Comparison of ENCODE assay signal across 9 cellular contexts in the genomic region with DNA sequence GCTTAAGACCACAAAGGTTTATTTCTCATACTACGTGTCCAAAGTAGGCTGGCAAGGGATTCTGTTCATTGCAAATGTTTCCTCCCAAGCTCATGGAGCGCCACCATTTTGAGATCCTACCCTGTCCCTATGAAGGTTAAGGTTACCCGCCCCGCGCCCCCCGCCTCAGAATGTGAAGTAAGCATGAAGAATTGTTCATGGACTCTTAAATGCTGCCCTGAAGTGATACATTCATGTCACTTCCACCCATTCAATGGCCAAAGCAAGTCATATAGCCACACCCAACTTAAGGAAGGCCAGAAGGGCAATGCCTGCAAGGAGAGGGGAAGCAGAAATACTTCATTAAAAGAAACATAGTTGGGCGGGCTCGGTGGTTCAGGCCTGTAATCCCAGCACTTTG. TPM values are rescaled to one million over a fixed set of nuclear protein-coding genes. Genes with fewer than 3 reads are reported as not detected.
DNase-seq lines count a peak whose midpoint lies in the region; ATAC-seq and TF ChIP-seq lines count a peak whose summit lies in the region.
"Had no signal": no experiment of that assay in that cellular context is flagged by ENCODE, and none has a peak within 500 bp of the region (broad histone marks: within the 10 kb centered on the region; RNA-seq: fewer than 3 reads in every experiment).

No MANE protein-coding gene starts in this region.

- POLR2A ChIA-PET in A673 (lab: Charles Lee; ENCODE audit: low non-redundant PET), result no interaction called here

- peaks cover 25 to 31% of the 10 kb centered on the region in 2 donors for H3K4me1 Mint-ChIP-seq in natural killer cell

- H3K4me3 Mint-ChIP-seq in natural killer cell, result no peak overlapping the region

- H3K27ac ChIP-seq in A673 (ENCODE audit: low read depth, low read length, poor library complexity, severe bottlenecking), result peak overlapping the region; percentile 100
- H3K27ac ChIP-seq in KMS-11, result peak overlapping the region; percentile 99; the same call in 1 of the 2 replicates
- H3K27ac ChIP-seq in caudate nucleus (ENCODE audit: low read depth, low read length), result peak overlapping the region; percentile 99

- no peaks in the 10 kb centered on the region for H3K36me3 ChIP-seq in A673 (ENCODE audit: insufficient read depth, low read length, poor library complexity, severe bottlenecking)
- H3K36me3 ChIP-seq in KMS-11 (ENCODE audit: insufficient read depth), result no peaks in the 10 kb centered on the region

- H3K9me3 ChIP-seq in A673 (ENCODE audit: low read depth, low read length, poor library complexity, severe bottlenecking), result no peaks in the 10 kb centered on the region

- DNase-seq in A673 (ENCODE audit: low spot score) (no peak), caudate nucleus (lab: John Stamatoyannopoulos, UW) (no peak), natural killer cell (no peak), GF-D8 (lab: John Stamatoyannopoulos, UW) (no peak), HK-2 (ENCODE audit: unreplicated experiment) (no peak), NCI-H1436 (lab: John Stamatoyannopoulos, UW) (no peak), GM03348 (ENCODE audit: low spot score) (no peak)

- CTCF ChIA-PET in A673 (lab: Charles Lee), result interaction anchor here (0.6 to 3.9 kb wide), 9 partner anchors 10 to 489 kb away, joined by 3 to 55 read pairs (median 12); a partner anchor contains a TSS

- peaks cover 26% of the 10 kb centered on the region for H3K4me1 ChIP-seq in A673 (ENCODE audit: insufficient read depth, low read length, poor library complexity, severe bottlenecking)
- peaks cover 66% of the 10 kb centered on the region for H3K4me1 ChIP-seq in KMS-11 (ENCODE audit: low read depth, poor library complexity, severe bottlenecking)

- no peaks in the 10 kb centered on the region for H3K27me3 ChIP-seq in A673 (replicated peaks; ENCODE audit: insufficient read depth, low read depth, low read length, poor library complexity)
- no peaks in the 10 kb centered on the region for H3K27me3 ChIP-seq in KMS-11 (ENCODE audit: insufficient read depth, low read depth)

- BruUV-seq in A673 (replicated peaks; lab: Mats Ljungman, UMichigan), result no TSS peak

- intact Hi-C loops in A673 (cut with micrococcal nuclease; ENCODE audit: unreplicated experiment) (loop anchor here (5.0 kb wide), 1 partner anchor 248 kb away; no protein-coding TSS in a partner anchor), natural killer cell (cut with micrococcal nuclease) (no loop called here)

- peak overlapping the region; percentile 52; the same call in 1 of the 2 replicates for H3K4me2 ChIP-seq in KMS-11

- no peaks in the 10 kb centered on the region for H4K20me1 ChIP-seq in KMS-11 (ENCODE audit: insufficient read depth)

- H3K36me3 Mint-ChIP-seq in natural killer cell, result no peaks in the 10 kb centered on the region

- no peak for TF ChIP-seq CTCF in A673 (conservative IDR thresholded peaks at IDR 0.05; ENCODE audit: low read depth, low read length)
- TF ChIP-seq CTCF in KMS-11 (conservative IDR thresholded peaks at IDR 0.05; ENCODE audit: low read depth, low read length), result no peak
- TF ChIP-seq CTCF in natural killer cell (IDR thresholded peaks at IDR 0.05), result no peak

- H3K9me3 Mint-ChIP-seq in natural killer cell, result no peaks in the 10 kb centered on the region

- peaks cover 0 to 6% of the 10 kb centered on the region in 2 donors for H3K27me3 Mint-ChIP-seq in natural killer cell (ENCODE audit: low read depth in 2 of 2)

- ATAC-seq in natural killer cell, result no peak

- peak overlapping the region; percentile 91 to 95 for H3K27ac Mint-ChIP-seq in natural killer cell

- no peak overlapping the region for H3K9ac ChIP-seq in KMS-11

- no peaks in the 10 kb centered on the region for H3K79me2 ChIP-seq in KMS-11 (ENCODE audit: insufficient read depth, low read depth)

- no peak overlapping the region for H2AFZ ChIP-seq in KMS-11 (ENCODE audit: low read depth)

- peak overlapping the region; percentile 92 for H3K4me3 ChIP-seq in A673 (ENCODE audit: low read depth, low read length, poor library complexity, severe bottlenecking)
- H3K4me3 ChIP-seq in KMS-11 (IDR thresholded peaks at IDR 0.05; ENCODE audit: insufficient read depth, low read depth, low read length), result no peak overlapping the region

RNA-seq across cellular contexts. Expression of a gene that starts 4.2 kb away (rescaled TPM):
- total RNA-seq in A673 (2021), result 0.48 and 0.49 TPM in 2 replicates
- total RNA-seq in natural killer cell, result under 1 TPM in 1 of 3 donors, not detected in 2; 0.40 TPM

RNA-seq across cellular contexts. Expression of a gene that starts 6.6 kb away (rescaled TPM):
- total RNA-seq in A673 (2021), result 78.0 and 84.6 TPM in 2 replicates
- 1 to 10 TPM; 5.6 to 8.4 (median 7.7) TPM for total RNA-seq in natural killer cell

RNA-seq across cellular contexts. Expression of a gene that starts 35.0 kb away (rescaled TPM):
- 89.6 and 94.1 TPM in 2 replicates for total RNA-seq in A673 (2021)
- total RNA-seq in natural killer cell, result 1 to 10 TPM; 4.4 to 6.9 (median 6.0) TPM

RNA-seq across cellular contexts. Expression of a gene that starts 47.5 kb away (rescaled TPM):
- total RNA-seq in A673 (2021), result not detected in 2 replicates
- not detected for total RNA-seq in natural killer cell
- total RNA-seq: activated CD8-positive, alpha-beta memory T cell treated with anti-CD3 and anti-CD28 coated beads for 36 hours had no signal

RNA-seq across cellular contexts. Expression of a gene that starts 50.8 kb away (rescaled TPM):
- total RNA-seq in A673 (2021) (not detected in 2 replicates), natural killer cell (not detected)
- total RNA-seq: activated CD8-positive, alpha-beta memory T cell treated with anti-CD3 and anti-CD28 coated beads for 36 hours had no signal

Comparison
In these comparisons a context has a peak if more than half of its experiments do, and no peak if none do; other contexts are left out.
1. RNA of a gene that starts 35.0 kb away (total RNA-seq): 89.6 to 94.1 TPM in A673; 4.4 to 6.9 TPM in natural killer cell; every median in the first group is over 10 times any median in the second.
2. Peak in every context shown above with its lines, with median percentiles within 50 percentile points of each other: H3K27ac ChIP-seq.